ENCODE assay signal across 19 cellular contexts in genomic region chr4:67756991-67757390, GRCh38. TPM values are rescaled to one million over a fixed set of nuclear protein-coding genes. Genes with fewer than 3 reads are reported as not detected.
"Had no signal": no experiment of that assay in that cellular context is flagged by ENCODE, and none has a peak within 500 bp of the region (broad histone marks: within the 10 kb centered on the region; RNA-seq: fewer than 3 reads in every experiment).

No MANE protein-coding gene starts in this region.

RNA-seq across cellular contexts. Expression of gene GNRHR, which starts 2.8 kb away (rescaled TPM):
- total RNA-seq: activated B cell treated with CpG ODN at 0.5 μM for 24 hours; activated CD4-positive, alpha-beta memory T cell treated with anti-CD3 and anti-CD28 coated beads for 36 hours; activated CD4-positive, alpha-beta T cell treated with anti-CD3 and anti-CD28 coated beads, Interleukin-2, amount 10 ng/mL, durations not matched to agents 24 days and 14 days; activated CD8-positive, alpha-beta memory T cell treated with anti-CD3 and anti-CD28 coated beads for 36 hours; activated CD8-positive, alpha-beta T cell treated with anti-CD3 and anti-CD28 coated beads for 36 hours; activated naive CD4-positive, alpha-beta T cell treated with anti-CD3 and anti-CD28 coated beads for 36 hours; activated naive CD4-positive, alpha-beta T cell treated with anti-CD3 and anti-CD28 coated beads, Interleukin-2, amount 50 U/mL, for 72 hours; activated naive CD8-positive, alpha-beta T cell treated with anti-CD3 and anti-CD28 coated beads for 36 hours; activated T-cell treated with anti-CD3 and anti-CD28 coated beads, Interleukin-2, amount 50 U/mL, for 4 hours; activated T-cell treated with anti-CD3 and anti-CD28 coated beads, Interleukin-2, amount 50 U/mL, for 72 hours; activated T-helper 1 cell treated with anti-CD3 and anti-CD28 coated beads, Interleukin-12 subunit alpha, Interleukin-12 subunit beta, Interleukin-2, Interleukin-4 antibody, amounts not matched to agents 30 ng/mL and 10 ng/mL and 1 ng/mL, durations not matched to agents 14 hours and 24 hours and 36 hours; activated T-helper 17 cell treated with anti-CD3 and anti-CD28 coated beads, Interleukin-2, amount 50 U/mL, for 72 hours; aorta; astrocyte; body of pancreas; breast epithelium; chondrocyte; T-helper 17 cell; T-helper 2 cell treated with Interferon-gamma antibody and Interleukin-4, amounts not matched to agents 100 ng/mL and 5 ng/mL, for 36 hours had no signal
- polyA plus RNA-seq: aorta had no signal
